ENCODE assay signal across 8 cellular contexts in genomic region chr12:8692573-8692972, GRCh38. TPM values are rescaled to one million over a fixed set of nuclear protein-coding genes. Genes with fewer than 3 reads are reported as not detected.
DNase-seq lines count a peak whose midpoint lies in the region; ATAC-seq, FAIRE-seq and TF ChIP-seq lines count a peak whose summit lies in the region.

No MANE protein-coding gene starts in this region.

- DNase-seq in activated CD8-positive, alpha-beta T cell treated with anti-CD3 and anti-CD28 coated beads for 36 hours: peak; percentile 10
- no peak for DNase-seq in activated CD8-positive, alpha-beta T cell treated with anti-CD3 and anti-CD28 coated beads, Interleukin-2, amount 10 ng/mL, durations not matched to agents 7 days and 5 days
- DNase-seq in WTC11 (ENCODE audit: low spot score): peak; percentile 74
- DNase-seq in iPS DF 6.9 (ENCODE audit: low read depth, low spot score): no peak
- no peak for DNase-seq in smooth muscle cell (lab: John Stamatoyannopoulos, UW; ENCODE audit: unreplicated experiment)
- DNase-seq in activated CD4-positive, alpha-beta memory T cell treated with anti-CD3 and anti-CD28 coated beads for 36 hours: no peak
- no peak for DNase-seq in urothelium cell line (ENCODE audit: low spot score)
- DNase-seq in AML-193 (lab: John Stamatoyannopoulos, UW): no peak

- POLR2A ChIA-PET in activated CD8-positive, alpha-beta T cell treated with anti-CD3 and anti-CD28 coated beads for 36 hours (lab: Charles Lee): no interaction called here
- POLR2A ChIA-PET in activated CD8-positive, alpha-beta T cell treated with anti-CD3 and anti-CD28 coated beads, Interleukin-2, amount 10 ng/mL, durations not matched to agents 7 days and 5 days (lab: Charles Lee): no interaction called here
- POLR2A ChIA-PET in WTC11 (lab: Charles Lee): interaction anchor here (0.9 to 1.1 kb wide), 4 partner anchors 11 to 131 kb away, joined by 4 to 6 read pairs (median 4); no protein-coding TSS in a partner anchor
- POLR2A ChIA-PET in activated CD4-positive, alpha-beta memory T cell treated with anti-CD3 and anti-CD28 coated beads for 36 hours (lab: Charles Lee): no interaction called here

- TF ChIP-seq CTCF in activated CD8-positive, alpha-beta T cell treated with anti-CD3 and anti-CD28 coated beads for 36 hours (IDR thresholded peaks at IDR 0.05): no peak
- TF ChIP-seq CTCF in WTC11 (IDR thresholded peaks at IDR 0.05) (no peak), smooth muscle cell (IDR thresholded peaks at IDR 0.05; ENCODE audit: borderline replicate concordance, insufficient read depth, poor library complexity, severe bottlenecking) (no peak)

- no peak overlapping the region for H3K4me3 ChIP-seq in iPS DF 6.9 (ENCODE audit: low read length)
- no peak overlapping the region for H3K4me3 ChIP-seq in smooth muscle cell

- no peaks in the 10 kb centered on the region for H3K36me3 Mint-ChIP-seq in activated CD8-positive, alpha-beta T cell treated with anti-CD3 and anti-CD28 coated beads for 36 hours (ENCODE audit: low read depth)
- H3K36me3 Mint-ChIP-seq in activated CD8-positive, alpha-beta T cell treated with anti-CD3 and anti-CD28 coated beads, Interleukin-2, amount 10 ng/mL, durations not matched to agents 7 days and 5 days (ENCODE audit: low read depth): no peaks in the 10 kb centered on the region
- no peaks in the 10 kb centered on the region for H3K36me3 Mint-ChIP-seq in WTC11
- H3K36me3 Mint-ChIP-seq in activated CD4-positive, alpha-beta memory T cell treated with anti-CD3 and anti-CD28 coated beads for 36 hours: no peaks in the 10 kb centered on the region

- peak overlapping the region; percentile 70 for H3K4me2 ChIP-seq in smooth muscle cell

- no peaks in the 10 kb centered on the region for H3K27me3 ChIP-seq in iPS DF 6.9 (ENCODE audit: control insufficient read depth, insufficient read depth, low read length)
- no peaks in the 10 kb centered on the region for H3K27me3 ChIP-seq in smooth muscle cell (ENCODE audit: low read depth)

- H3K36me3 ChIP-seq in iPS DF 6.9 (ENCODE audit: control insufficient read depth, insufficient read depth, low read length): no peaks in the 10 kb centered on the region
- H3K36me3 ChIP-seq in smooth muscle cell (ENCODE audit: low read depth): no peaks in the 10 kb centered on the region

- H3K9me3 Mint-ChIP-seq in activated CD8-positive, alpha-beta T cell treated with anti-CD3 and anti-CD28 coated beads for 36 hours: no peaks in the 10 kb centered on the region
- H3K9me3 Mint-ChIP-seq in activated CD8-positive, alpha-beta T cell treated with anti-CD3 and anti-CD28 coated beads, Interleukin-2, amount 10 ng/mL, durations not matched to agents 7 days and 5 days (ENCODE audit: insufficient read depth): no peaks in the 10 kb centered on the region
- no peaks in the 10 kb centered on the region for H3K9me3 Mint-ChIP-seq in WTC11
- H3K9me3 Mint-ChIP-seq in activated CD4-positive, alpha-beta memory T cell treated with anti-CD3 and anti-CD28 coated beads for 36 hours: no peaks in the 10 kb centered on the region

- no peak for FAIRE-seq in urothelium cell line (lab: Jason Lieb, UNC)

- H3K4me1 ChIP-seq in iPS DF 6.9 (ENCODE audit: control insufficient read depth, insufficient read depth, low read length) (peaks cover 1% of the 10 kb centered on the region; the same call in 1 of the 2 replicates), smooth muscle cell (ENCODE audit: low read depth) (peaks cover 45% of the 10 kb centered on the region)

- intact Hi-C loops in activated CD8-positive, alpha-beta T cell treated with anti-CD3 and anti-CD28 coated beads for 36 hours (cut with micrococcal nuclease): no loop called here
- intact Hi-C loops in activated CD4-positive, alpha-beta memory T cell treated with anti-CD3 and anti-CD28 coated beads for 36 hours (cut with micrococcal nuclease): no loop called here

- WGBS in iPS DF 6.9 (ENCODE audit: insufficient coverage, insufficient read length): no CpG with 5 or more reads among the region's 5 CpGs
- WGBS in smooth muscle cell (ENCODE audit: low lambda C conversion rate): 1% methylated on average over 5 of the region's 5 CpGs

- H3K9me3 ChIP-seq in iPS DF 6.9 (ENCODE audit: control insufficient read depth, insufficient read depth, low read length): no peaks in the 10 kb centered on the region
- no peaks in the 10 kb centered on the region for H3K9me3 ChIP-seq in smooth muscle cell (replicated peaks; ENCODE audit: low read depth)

- H3K27me3 Mint-ChIP-seq in activated CD8-positive, alpha-beta T cell treated with anti-CD3 and anti-CD28 coated beads for 36 hours: peaks cover 2% of the 10 kb centered on the region
- H3K27me3 Mint-ChIP-seq in activated CD8-positive, alpha-beta T cell treated with anti-CD3 and anti-CD28 coated beads, Interleukin-2, amount 10 ng/mL, durations not matched to agents 7 days and 5 days (ENCODE audit: low read depth): peaks cover 26% of the 10 kb centered on the region
- H3K27me3 Mint-ChIP-seq in WTC11 (ENCODE audit: low read depth): no peaks in the 10 kb centered on the region
- no peaks in the 10 kb centered on the region for H3K27me3 Mint-ChIP-seq in activated CD4-positive, alpha-beta memory T cell treated with anti-CD3 and anti-CD28 coated beads for 36 hours

- peaks cover 15% of the 10 kb centered on the region for H3K4me1 Mint-ChIP-seq in activated CD8-positive, alpha-beta T cell treated with anti-CD3 and anti-CD28 coated beads for 36 hours (ENCODE audit: low read depth)
- H3K4me1 Mint-ChIP-seq in activated CD8-positive, alpha-beta T cell treated with anti-CD3 and anti-CD28 coated beads, Interleukin-2, amount 10 ng/mL, durations not matched to agents 7 days and 5 days (ENCODE audit: low read depth): peaks cover 9% of the 10 kb centered on the region
- H3K4me1 Mint-ChIP-seq in WTC11: peaks cover 63% of the 10 kb centered on the region
- peaks cover 3% of the 10 kb centered on the region for H3K4me1 Mint-ChIP-seq in activated CD4-positive, alpha-beta memory T cell treated with anti-CD3 and anti-CD28 coated beads for 36 hours (ENCODE audit: low read depth)

- peak overlapping the region; percentile 87 for H3K27ac ChIP-seq in iPS DF 6.9 (ENCODE audit: low read length)
- peak overlapping the region; percentile 67 for H3K27ac ChIP-seq in smooth muscle cell (ENCODE audit: low read depth)

- H3K9ac ChIP-seq in smooth muscle cell (ENCODE audit: low read depth): peak overlapping the region; percentile 36

- H3K79me2 ChIP-seq in smooth muscle cell (ENCODE audit: low read depth): no peaks in the 10 kb centered on the region

- ATAC-seq in activated CD8-positive, alpha-beta T cell treated with anti-CD3 and anti-CD28 coated beads for 36 hours: no peak
- no peak for ATAC-seq in activated CD8-positive, alpha-beta T cell treated with anti-CD3 and anti-CD28 coated beads, Interleukin-2, amount 10 ng/mL, durations not matched to agents 7 days and 5 days
- ATAC-seq in WTC11: peak; percentile 86

- no peak overlapping the region for H3K4me3 Mint-ChIP-seq in activated CD8-positive, alpha-beta T cell treated with anti-CD3 and anti-CD28 coated beads for 36 hours
- H3K4me3 Mint-ChIP-seq in activated CD8-positive, alpha-beta T cell treated with anti-CD3 and anti-CD28 coated beads, Interleukin-2, amount 10 ng/mL, durations not matched to agents 7 days and 5 days: no peak overlapping the region
- H3K4me3 Mint-ChIP-seq in WTC11: peak overlapping the region; percentile 15; the same call in 1 of the 2 replicates
- no peak overlapping the region for H3K4me3 Mint-ChIP-seq in activated CD4-positive, alpha-beta memory T cell treated with anti-CD3 and anti-CD28 coated beads for 36 hours

- no peak overlapping the region for H3K27ac Mint-ChIP-seq in activated CD8-positive, alpha-beta T cell treated with anti-CD3 and anti-CD28 coated beads for 36 hours
- H3K27ac Mint-ChIP-seq in activated CD8-positive, alpha-beta T cell treated with anti-CD3 and anti-CD28 coated beads, Interleukin-2, amount 10 ng/mL, durations not matched to agents 7 days and 5 days: no peak overlapping the region
- H3K27ac Mint-ChIP-seq in WTC11: peak overlapping the region; percentile 98
- no peak overlapping the region for H3K27ac Mint-ChIP-seq in activated CD4-positive, alpha-beta memory T cell treated with anti-CD3 and anti-CD28 coated beads for 36 hours

- H3F3A ChIP-seq in smooth muscle cell (ENCODE audit: low read depth): peaks cover 28% of the 10 kb centered on the region

- CTCF ChIA-PET in activated CD8-positive, alpha-beta T cell treated with anti-CD3 and anti-CD28 coated beads for 36 hours (lab: Charles Lee): interaction anchor here (1.1 to 1.8 kb wide), 3 partner anchors 197 to 357 kb away, joined by 3 to 7 read pairs (median 5); no protein-coding TSS in a partner anchor
- CTCF ChIA-PET in activated CD8-positive, alpha-beta T cell treated with anti-CD3 and anti-CD28 coated beads, Interleukin-2, amount 10 ng/mL, durations not matched to agents 7 days and 5 days (lab: Charles Lee): interaction anchor here (1.3 to 1.8 kb wide), 2 partner anchors 356 to 357 kb away, joined by 4 to 7 read pairs; no protein-coding TSS in a partner anchor
- CTCF ChIA-PET in WTC11 (lab: Charles Lee): interaction anchor here (0.6 to 1.8 kb wide), 6 partner anchors 11 to 220 kb away, joined by 3 to 12 read pairs (median 8); no protein-coding TSS in a partner anchor
- CTCF ChIA-PET in activated CD4-positive, alpha-beta memory T cell treated with anti-CD3 and anti-CD28 coated beads for 36 hours (lab: Charles Lee): interaction anchor here (1.6 kb wide), 1 partner anchor 168 kb away, joined by 5 read pairs; no protein-coding TSS in a partner anchor

- H4K20me1 ChIP-seq in smooth muscle cell (ENCODE audit: low read depth): no peaks in the 10 kb centered on the region

- peak overlapping the region; percentile 91 for H2AFZ ChIP-seq in smooth muscle cell (ENCODE audit: low read depth)

TF ChIP-seq in WTC11, 78 proteins besides CTCF, POLR2A, EP300 and RAD21 (continues in another document):
- TF ChIP-seq ETV6 (CRISPR knock-in tag; IDR thresholded peaks at IDR 0.05) (0 out of 2 replicates have a peak, but pooled peaks have one; percentile 26), MYBL2 (CRISPR knock-in tag; IDR thresholded peaks at IDR 0.05) (no peak), GRHL2 (CRISPR knock-in tag; IDR thresholded peaks at IDR 0.05; ENCODE audit: insufficient replicate concordance, severe bottlenecking) (no peak)

RNA-seq across cellular contexts. Expression of gene RIMKLB, which starts 5.2 kb away (rescaled TPM):
- 1 to 10 TPM; 7.7 to 8.6 TPM for total RNA-seq in activated CD8-positive, alpha-beta T cell treated with anti-CD3 and anti-CD28 coated beads for 36 hours
- total RNA-seq in activated CD8-positive, alpha-beta T cell treated with anti-CD3 and anti-CD28 coated beads, Interleukin-2, amount 10 ng/mL, durations not matched to agents 7 days and 5 days: 1 to 10 TPM; 7.9 to 9.0 TPM
- total RNA-seq in WTC11 (2021): 106 to 109 TPM (median 107 TPM) in 3 replicates
- 32.1 and 46.2 TPM in 2 replicates for total RNA-seq in smooth muscle cell
- polyA plus RNA-seq in smooth muscle cell: 11.9 and 20.7 TPM in 2 replicates
- total RNA-seq in activated CD4-positive, alpha-beta memory T cell treated with anti-CD3 and anti-CD28 coated beads for 36 hours: 1 to 10 TPM; 4.6 to 4.9 TPM

RNA-seq across cellular contexts. Expression of gene MFAP5, which starts 29.9 kb away (rescaled TPM):
- not detected for total RNA-seq in activated CD8-positive, alpha-beta T cell treated with anti-CD3 and anti-CD28 coated beads for 36 hours
- total RNA-seq in activated CD8-positive, alpha-beta T cell treated with anti-CD3 and anti-CD28 coated beads, Interleukin-2, amount 10 ng/mL, durations not matched to agents 7 days and 5 days: not detected
- 0.69 to 0.96 TPM in 2 of 3 replicates, not detected in the other for total RNA-seq in WTC11 (2021)
- 96.5 and 120 TPM in 2 replicates for total RNA-seq in smooth muscle cell
- polyA plus RNA-seq in smooth muscle cell: 33.5 and 92.4 TPM in 2 replicates
- not detected for total RNA-seq in activated CD4-positive, alpha-beta memory T cell treated with anti-CD3 and anti-CD28 coated beads for 36 hours

Comparison
In these comparisons a context has a peak if more than half of its experiments do, and no peak if none do; other contexts are left out.
1. DNase-seq: peak in activated CD8-positive, alpha-beta T cell treated with anti-CD3 and anti-CD28 coated beads for 36 hours (single experiment) and WTC11 (single experiment); none in activated CD8-positive, alpha-beta T cell treated with anti-CD3 and anti-CD28 coated beads, Interleukin-2, amount 10 ng/mL, durations not matched to agents 7 days and 5 days (single experiment), iPS DF 6.9 (single experiment), smooth muscle cell (single experiment), activated CD4-positive, alpha-beta memory T cell treated with anti-CD3 and anti-CD28 coated beads for 36 hours (single experiment), urothelium cell line (single experiment) and AML-193 (0 of 2).
2. RNA of gene MFAP5, which starts 29.9 kb away (total RNA-seq): 96.5 to 120 TPM in smooth muscle cell; 0.69 to 0.96 TPM in WTC11, not detected in activated CD8-positive, alpha-beta T cell treated with anti-CD3 and anti-CD28 coated beads, Interleukin-2, amount 10 ng/mL, durations not matched to agents 7 days and 5 days, not detected in activated CD8-positive, alpha-beta T cell treated with anti-CD3 and anti-CD28 coated beads for 36 hours and not detected in activated CD4-positive, alpha-beta memory T cell treated with anti-CD3 and anti-CD28 coated beads for 36 hours; every median in the first group is over 10 times any median in the second.